ENCODE assay signal across 1 cellular context in the genomic region with DNA sequence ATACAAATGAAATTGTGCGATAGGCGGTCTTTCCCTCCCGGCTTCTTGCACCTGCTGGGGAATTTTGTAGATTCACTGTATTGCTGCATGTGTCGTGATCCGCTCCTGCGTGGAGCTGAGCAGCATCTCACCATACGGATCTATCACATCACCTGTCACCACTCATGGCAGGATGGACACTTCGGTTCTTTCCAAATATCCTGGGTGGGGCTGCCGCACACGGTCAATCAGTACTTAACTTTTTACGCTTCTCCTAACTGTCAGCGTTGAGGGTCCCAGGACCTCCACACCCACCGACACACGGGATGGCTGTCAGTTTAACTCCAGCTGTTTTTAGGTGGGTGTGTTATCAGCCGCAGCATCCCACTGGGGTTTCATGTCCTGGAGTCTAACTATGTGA.
TF ChIP-seq lines count a peak whose summit lies in the region.

No MANE protein-coding gene starts in this region.

TF ChIP-seq in WTC11, 78 proteins besides CTCF, POLR2A, EP300 and RAD21 (continued from another document):
- no peak for TF ChIP-seq PRDM15 (CRISPR knock-in tag; IDR thresholded peaks at IDR 0.05)
- no peak for TF ChIP-seq NFE2L1 (CRISPR knock-in tag; IDR thresholded peaks at IDR 0.05)
- no peak for TF ChIP-seq RELA (CRISPR knock-in tag; IDR thresholded peaks at IDR 0.05; ENCODE audit: borderline replicate concordance)
- TF ChIP-seq ELF4 (CRISPR knock-in tag; IDR thresholded peaks at IDR 0.05; ENCODE audit: low read depth), result no peak
- TF ChIP-seq ZSCAN18 (CRISPR knock-in tag; IDR thresholded peaks at IDR 0.05), result no peak
- no peak for TF ChIP-seq GTF2I (CRISPR knock-in tag; conservative IDR thresholded peaks at IDR 0.05)
- no peak for TF ChIP-seq HMGA2 (CRISPR knock-in tag; IDR thresholded peaks at IDR 0.05)
- TF ChIP-seq MYBL2 (CRISPR knock-in tag; IDR thresholded peaks at IDR 0.05), result no peak
- TF ChIP-seq, protein P1, sequence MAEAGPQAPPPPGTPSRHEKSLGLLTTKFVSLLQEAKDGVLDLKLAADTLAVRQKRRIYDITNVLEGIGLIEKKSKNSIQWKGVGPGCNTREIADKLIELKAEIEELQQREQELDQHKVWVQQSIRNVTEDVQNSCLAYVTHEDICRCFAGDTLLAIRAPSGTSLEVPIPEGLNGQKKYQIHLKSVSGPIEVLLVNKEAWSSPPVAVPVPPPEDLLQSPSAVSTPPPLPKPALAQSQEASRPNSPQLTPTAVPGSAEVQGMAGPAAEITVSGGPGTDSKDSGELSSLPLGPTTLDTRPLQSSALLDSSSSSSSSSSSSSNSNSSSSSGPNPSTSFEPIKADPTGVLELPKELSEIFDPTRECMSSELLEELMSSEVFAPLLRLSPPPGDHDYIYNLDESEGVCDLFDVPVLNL (CRISPR knock-in tag; IDR thresholded peaks at IDR 0.05; ENCODE audit: borderline replicate concordance, low read depth), result no peak
- no peak for TF ChIP-seq ZNF121 (CRISPR knock-in tag; IDR thresholded peaks at IDR 0.05)
TF ChIP-seq in WTC11: peak in this region for 0.
